In the genomic region with DNA sequence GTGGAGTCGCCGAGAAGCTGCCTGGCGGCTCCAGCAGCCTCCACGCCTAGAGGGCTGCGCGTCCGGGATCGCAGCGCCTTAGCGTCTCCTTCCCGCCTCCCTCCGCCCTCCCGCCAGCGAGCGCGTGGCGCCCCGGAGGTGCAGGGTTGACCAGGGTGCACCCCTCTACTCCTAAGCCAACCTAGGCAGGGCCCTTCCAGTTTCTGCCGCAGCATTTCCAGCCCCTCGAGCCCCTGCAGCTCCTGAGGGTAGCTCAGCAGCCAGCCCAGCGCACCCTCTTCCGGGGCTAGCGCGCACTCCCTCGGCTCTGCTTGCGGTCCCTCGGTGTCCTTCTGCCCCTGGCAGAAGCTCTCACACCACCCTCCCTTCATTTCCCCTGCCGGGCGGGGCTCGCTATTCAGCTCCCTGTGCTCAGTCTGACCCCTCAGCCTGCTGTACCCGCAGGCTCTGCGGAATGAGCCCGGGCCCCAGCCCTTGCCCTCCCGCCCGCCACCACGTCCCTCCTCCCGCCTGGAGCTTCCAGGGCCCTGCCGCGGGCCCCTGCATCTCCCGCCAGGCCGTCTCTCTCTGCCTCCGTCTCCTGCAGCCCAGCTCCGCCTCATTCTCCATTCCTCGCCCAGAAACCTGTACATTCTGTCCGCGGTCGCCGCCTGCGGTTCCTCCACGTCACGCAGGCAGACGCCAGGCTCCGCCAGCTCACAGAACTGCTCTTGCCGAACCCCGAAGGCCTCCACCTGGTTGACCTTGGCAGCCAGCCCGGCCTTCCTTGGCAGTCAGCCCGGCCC, we compare ENCODE assay signal across 1 cellular context.
TF ChIP-seq lines count a peak whose summit lies in the region.

No MANE protein-coding gene starts in this region.

TF ChIP-seq in K562, 482 proteins besides CTCF, POLR2A, EP300 and RAD21 (continued from another document):
- TF ChIP-seq, protein P1, sequence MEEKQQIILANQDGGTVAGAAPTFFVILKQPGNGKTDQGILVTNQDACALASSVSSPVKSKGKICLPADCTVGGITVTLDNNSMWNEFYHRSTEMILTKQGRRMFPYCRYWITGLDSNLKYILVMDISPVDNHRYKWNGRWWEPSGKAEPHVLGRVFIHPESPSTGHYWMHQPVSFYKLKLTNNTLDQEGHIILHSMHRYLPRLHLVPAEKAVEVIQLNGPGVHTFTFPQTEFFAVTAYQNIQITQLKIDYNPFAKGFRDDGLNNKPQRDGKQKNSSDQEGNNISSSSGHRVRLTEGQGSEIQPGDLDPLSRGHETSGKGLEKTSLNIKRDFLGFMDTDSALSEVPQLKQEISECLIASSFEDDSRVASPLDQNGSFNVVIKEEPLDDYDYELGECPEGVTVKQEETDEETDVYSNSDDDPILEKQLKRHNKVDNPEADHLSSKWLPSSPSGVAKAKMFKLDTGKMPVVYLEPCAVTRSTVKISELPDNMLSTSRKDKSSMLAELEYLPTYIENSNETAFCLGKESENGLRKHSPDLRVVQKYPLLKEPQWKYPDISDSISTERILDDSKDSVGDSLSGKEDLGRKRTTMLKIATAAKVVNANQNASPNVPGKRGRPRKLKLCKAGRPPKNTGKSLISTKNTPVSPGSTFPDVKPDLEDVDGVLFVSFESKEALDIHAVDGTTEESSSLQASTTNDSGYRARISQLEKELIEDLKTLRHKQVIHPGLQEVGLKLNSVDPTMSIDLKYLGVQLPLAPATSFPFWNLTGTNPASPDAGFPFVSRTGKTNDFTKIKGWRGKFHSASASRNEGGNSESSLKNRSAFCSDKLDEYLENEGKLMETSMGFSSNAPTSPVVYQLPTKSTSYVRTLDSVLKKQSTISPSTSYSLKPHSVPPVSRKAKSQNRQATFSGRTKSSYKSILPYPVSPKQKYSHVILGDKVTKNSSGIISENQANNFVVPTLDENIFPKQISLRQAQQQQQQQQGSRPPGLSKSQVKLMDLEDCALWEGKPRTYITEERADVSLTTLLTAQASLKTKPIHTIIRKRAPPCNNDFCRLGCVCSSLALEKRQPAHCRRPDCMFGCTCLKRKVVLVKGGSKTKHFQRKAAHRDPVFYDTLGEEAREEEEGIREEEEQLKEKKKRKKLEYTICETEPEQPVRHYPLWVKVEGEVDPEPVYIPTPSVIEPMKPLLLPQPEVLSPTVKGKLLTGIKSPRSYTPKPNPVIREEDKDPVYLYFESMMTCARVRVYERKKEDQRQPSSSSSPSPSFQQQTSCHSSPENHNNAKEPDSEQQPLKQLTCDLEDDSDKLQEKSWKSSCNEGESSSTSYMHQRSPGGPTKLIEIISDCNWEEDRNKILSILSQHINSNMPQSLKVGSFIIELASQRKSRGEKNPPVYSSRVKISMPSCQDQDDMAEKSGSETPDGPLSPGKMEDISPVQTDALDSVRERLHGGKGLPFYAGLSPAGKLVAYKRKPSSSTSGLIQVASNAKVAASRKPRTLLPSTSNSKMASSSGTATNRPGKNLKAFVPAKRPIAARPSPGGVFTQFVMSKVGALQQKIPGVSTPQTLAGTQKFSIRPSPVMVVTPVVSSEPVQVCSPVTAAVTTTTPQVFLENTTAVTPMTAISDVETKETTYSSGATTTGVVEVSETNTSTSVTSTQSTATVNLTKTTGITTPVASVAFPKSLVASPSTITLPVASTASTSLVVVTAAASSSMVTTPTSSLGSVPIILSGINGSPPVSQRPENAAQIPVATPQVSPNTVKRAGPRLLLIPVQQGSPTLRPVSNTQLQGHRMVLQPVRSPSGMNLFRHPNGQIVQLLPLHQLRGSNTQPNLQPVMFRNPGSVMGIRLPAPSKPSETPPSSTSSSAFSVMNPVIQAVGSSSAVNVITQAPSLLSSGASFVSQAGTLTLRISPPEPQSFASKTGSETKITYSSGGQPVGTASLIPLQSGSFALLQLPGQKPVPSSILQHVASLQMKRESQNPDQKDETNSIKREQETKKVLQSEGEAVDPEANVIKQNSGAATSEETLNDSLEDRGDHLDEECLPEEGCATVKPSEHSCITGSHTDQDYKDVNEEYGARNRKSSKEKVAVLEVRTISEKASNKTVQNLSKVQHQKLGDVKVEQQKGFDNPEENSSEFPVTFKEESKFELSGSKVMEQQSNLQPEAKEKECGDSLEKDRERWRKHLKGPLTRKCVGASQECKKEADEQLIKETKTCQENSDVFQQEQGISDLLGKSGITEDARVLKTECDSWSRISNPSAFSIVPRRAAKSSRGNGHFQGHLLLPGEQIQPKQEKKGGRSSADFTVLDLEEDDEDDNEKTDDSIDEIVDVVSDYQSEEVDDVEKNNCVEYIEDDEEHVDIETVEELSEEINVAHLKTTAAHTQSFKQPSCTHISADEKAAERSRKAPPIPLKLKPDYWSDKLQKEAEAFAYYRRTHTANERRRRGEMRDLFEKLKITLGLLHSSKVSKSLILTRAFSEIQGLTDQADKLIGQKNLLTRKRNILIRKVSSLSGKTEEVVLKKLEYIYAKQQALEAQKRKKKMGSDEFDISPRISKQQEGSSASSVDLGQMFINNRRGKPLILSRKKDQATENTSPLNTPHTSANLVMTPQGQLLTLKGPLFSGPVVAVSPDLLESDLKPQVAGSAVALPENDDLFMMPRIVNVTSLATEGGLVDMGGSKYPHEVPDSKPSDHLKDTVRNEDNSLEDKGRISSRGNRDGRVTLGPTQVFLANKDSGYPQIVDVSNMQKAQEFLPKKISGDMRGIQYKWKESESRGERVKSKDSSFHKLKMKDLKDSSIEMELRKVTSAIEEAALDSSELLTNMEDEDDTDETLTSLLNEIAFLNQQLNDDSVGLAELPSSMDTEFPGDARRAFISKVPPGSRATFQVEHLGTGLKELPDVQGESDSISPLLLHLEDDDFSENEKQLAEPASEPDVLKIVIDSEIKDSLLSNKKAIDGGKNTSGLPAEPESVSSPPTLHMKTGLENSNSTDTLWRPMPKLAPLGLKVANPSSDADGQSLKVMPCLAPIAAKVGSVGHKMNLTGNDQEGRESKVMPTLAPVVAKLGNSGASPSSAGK (IDR thresholded peaks at IDR 0.05), result peak; percentile 20; the same call in 1 of the 2 replicates
- TF ChIP-seq NFIC (IDR thresholded peaks at IDR 0.05), result peak; percentile 75
TF ChIP-seq in K562: peak in this region for 7.
